13 cellular contexts compared by ENCODE assay signal in the genomic region with DNA sequence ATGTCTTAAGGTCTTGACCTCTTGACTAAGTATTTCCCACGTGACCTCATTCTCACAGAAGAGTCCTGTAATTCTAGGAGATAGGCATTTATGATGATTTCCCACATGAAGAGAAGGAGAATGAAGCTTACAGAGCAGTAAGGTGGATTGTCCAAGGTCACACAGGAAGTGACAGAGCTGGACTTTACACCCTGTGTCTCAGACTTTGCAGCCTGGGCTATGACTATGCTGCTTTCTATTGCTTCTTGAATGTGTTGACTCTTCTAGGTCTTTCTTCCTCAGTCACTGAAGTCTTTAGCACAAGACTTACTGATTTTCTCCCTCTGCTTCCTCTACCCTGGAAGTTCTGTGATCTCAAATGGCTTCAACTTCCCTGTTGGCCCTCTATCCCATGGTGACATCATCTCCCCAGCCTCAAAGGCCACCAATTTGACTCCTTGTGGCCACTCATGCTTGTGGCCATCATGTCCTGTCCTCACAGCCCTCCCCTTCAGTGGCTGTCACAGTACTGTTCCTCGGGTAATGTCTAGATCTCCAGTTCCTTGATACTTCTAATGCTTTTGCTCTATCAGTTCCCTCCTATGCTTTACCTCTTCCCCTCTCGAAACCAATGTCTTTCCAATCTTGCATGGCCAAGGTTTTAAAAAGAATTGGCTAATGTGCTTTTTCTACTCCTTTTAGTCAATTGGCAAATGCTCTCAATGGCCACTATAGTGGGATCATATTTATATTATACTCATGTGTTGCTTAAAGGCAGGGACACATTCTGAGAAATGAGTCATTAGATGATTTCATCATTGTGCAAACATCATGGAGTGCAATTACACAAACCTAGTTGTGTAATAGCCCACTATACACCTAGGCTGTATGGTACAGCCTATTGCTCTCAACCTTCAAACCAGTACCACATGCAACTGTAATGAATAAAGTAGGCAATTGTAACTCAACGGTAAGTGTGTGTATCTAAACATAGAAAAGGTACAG.
A peak's percentile ranks its signal among the peaks of the same experiment; 100 is the strongest.
DNase-seq lines count a peak whose midpoint lies in the region; ATAC-seq and TF ChIP-seq lines count a peak whose summit lies in the region.
"Had no signal": no experiment of that assay in that cellular context is flagged by ENCODE, and none has a peak within 500 bp of the region (broad histone marks: within the 10 kb centered on the region; RNA-seq: fewer than 3 reads in every experiment).

No MANE protein-coding gene starts in this region.

- DNase-seq in EH (ENCODE audit: low read depth) (peak; percentile 81), NCI-H226 (peak; percentile 51), chondrocyte (ENCODE audit: low spot score) (no peak), NCI-H510A treated with DMSO at 0.1 percent for 48 hours (lab: John Stamatoyannopoulos, UW) (no peak), esophagus muscularis mucosa (ENCODE audit: extremely low spot score) (no peak), retina (no peak)
- DNase-seq: activated CD4-positive, alpha-beta memory T cell treated with anti-CD3 and anti-CD28 coated beads for 36 hours; H7; stimulated activated naive CD8-positive, alpha-beta T cell treated with anti-CD3 and anti-CD28 coated beads, Interleukin-15, Interleukin-2, amounts not matched to agents 100 U/mL and 50 U/mL, for 24 hours had no signal

- H3K27me3 Mint-ChIP-seq in chondrocyte (ENCODE audit: low read depth) = no peaks in the 10 kb centered on the region

- no peaks in the 10 kb centered on the region for H3K9me3 ChIP-seq in mucosa of rectum (ENCODE audit: control insufficient read depth in 2 of 2, low read length in 2 of 2)
- no peaks in the 10 kb centered on the region for H3K9me3 ChIP-seq in esophagus muscularis mucosa

- no peak for TF ChIP-seq EP300 in esophagus muscularis mucosa (IDR thresholded peaks at IDR 0.05)

- peaks cover 20% of the 10 kb centered on the region for H3K4me1 Mint-ChIP-seq in chondrocyte (ENCODE audit: low read depth)

- TF ChIP-seq CTCF in chondrocyte (IDR thresholded peaks at IDR 0.05) (no peak), esophagus muscularis mucosa (IDR thresholded peaks at IDR 0.05) (no peak)

- H3K4me1 ChIP-seq in mucosa of rectum (ENCODE audit: control insufficient read depth in 2 of 2, insufficient read depth in 2 of 2, low read length in 2 of 2) (peaks cover 3% of the 10 kb centered on the region in 2 donors), esophagus muscularis mucosa (peaks cover 7 to 9% (median 9%) of the 10 kb centered on the region in 4 donors)

- H3K27ac ChIP-seq in mucosa of rectum (ENCODE audit: low read depth in 2 of 2, low read length in 2 of 2) = peak overlapping the region; percentile 26 to 33
- no peak overlapping the region for H3K27ac ChIP-seq in esophagus muscularis mucosa (replicated peaks in 1 of 4)

- no peaks in the 10 kb centered on the region for H3K36me3 Mint-ChIP-seq in chondrocyte (ENCODE audit: low read depth)
- H3K36me3 Mint-ChIP-seq: activated CD4-positive, alpha-beta memory T cell treated with anti-CD3 and anti-CD28 coated beads for 36 hours had no signal

- H3K27me3 ChIP-seq in mucosa of rectum (ENCODE audit: control insufficient read depth in 2 of 2, insufficient read depth in 2 of 2, low read length in 2 of 2) = no peaks in the 10 kb centered on the region
- peaks cover 0 to 9% (median 0%) of the 10 kb centered on the region in 4 donors for H3K27me3 ChIP-seq in esophagus muscularis mucosa

- no peak overlapping the region for H3K9ac ChIP-seq in mucosa of rectum (ENCODE audit: low read depth in 1 of 2, low read length in 2 of 2)

- H3K4me3 ChIP-seq in mucosa of rectum (ENCODE audit: low read length in 2 of 2) (no peak overlapping the region), esophagus muscularis mucosa (no peak overlapping the region)

- TF ChIP-seq POLR2A in esophagus muscularis mucosa (IDR thresholded peaks at IDR 0.05; ENCODE audit: low read depth) = no peak

- no peaks in the 10 kb centered on the region for H3K9me3 Mint-ChIP-seq in chondrocyte (ENCODE audit: low read depth)
- H3K9me3 Mint-ChIP-seq: activated CD4-positive, alpha-beta memory T cell treated with anti-CD3 and anti-CD28 coated beads for 36 hours had no signal

- H3K27ac Mint-ChIP-seq in chondrocyte (ENCODE audit: unreplicated experiment) = peak overlapping the region; percentile 58
- H3K27ac Mint-ChIP-seq: activated CD4-positive, alpha-beta memory T cell treated with anti-CD3 and anti-CD28 coated beads for 36 hours; activated naive CD4-positive, alpha-beta T cell treated with anti-CD3 and anti-CD28 coated beads, Interleukin-2, amount 50 U/mL, for 72 hours had no signal

- H3K36me3 ChIP-seq in mucosa of rectum (ENCODE audit: control insufficient read depth in 2 of 2, insufficient read depth in 2 of 2, low read length in 2 of 2) = no peaks in the 10 kb centered on the region
- no peaks in the 10 kb centered on the region for H3K36me3 ChIP-seq in esophagus muscularis mucosa

- intact Hi-C loops in esophagus muscularis mucosa (cut with DNase I) = no loop called here

- WGBS in esophagus muscularis mucosa = 89% methylated on average over 4 of the region's 4 CpGs

- no peak for ATAC-seq in GM18867 (IDR thresholded peaks at IDR 0.05; ENCODE audit: unreplicated experiment)
- ATAC-seq: activated naive CD4-positive, alpha-beta T cell treated with anti-CD3 and anti-CD28 coated beads, Interleukin-2, amount 50 U/mL, for 72 hours; Right ventricle myocardium inferior; stimulated activated naive CD8-positive, alpha-beta T cell treated with anti-CD3 and anti-CD28 coated beads, Interleukin-15, Interleukin-2, amounts not matched to agents 100 U/mL and 50 U/mL, for 24 hours had no signal

- no peak overlapping the region for H3K4me3 Mint-ChIP-seq in chondrocyte (ENCODE audit: unreplicated experiment)
- H3K4me3 Mint-ChIP-seq: activated CD4-positive, alpha-beta memory T cell treated with anti-CD3 and anti-CD28 coated beads for 36 hours had no signal

Comparison
In these comparisons a context has a peak if more than half of its experiments do, and no peak if none do; other contexts are left out.
1. DNase-seq: peak in EH (single experiment) and NCI-H226 (single experiment); none in chondrocyte (single experiment), NCI-H510A treated with DMSO at 0.1 percent for 48 hours (single experiment), esophagus muscularis mucosa (single experiment) and retina (single experiment).
2. H3K27ac ChIP-seq: peak in mucosa of rectum (2 of 2); none in esophagus muscularis mucosa (0 of 4).